ENCODE assay signal across 8 cellular contexts in genomic region chr20:59042151-59042795, GRCh38. TPM values are rescaled to one million over a fixed set of nuclear protein-coding genes. Genes with fewer than 3 reads are reported as not detected.
DNase-seq lines count a peak whose midpoint lies in the region; ATAC-seq and TF ChIP-seq lines count a peak whose summit lies in the region.

PRELID3B (minus strand) TSS chr20:59042786; CDS start chr20:59042730, 56 bp downstream.

- peak within 1 kb of the TSS; percentile 67 for H3K4me3 ChIP-seq in CD8-positive, alpha-beta T cell (ENCODE audit: low read depth, low read length)
- H3K4me3 ChIP-seq in mucosa of descending colon (peak within 1 kb of the TSS; percentile 58), aorta (ENCODE audit: low read length in 2 of 2) (peak within 1 kb of the TSS; percentile 51 to 88)

- peak; percentile 13 for ATAC-seq in CD8-positive, alpha-beta T cell
- peak; percentile 34 for ATAC-seq in GM18909 (IDR thresholded peaks at IDR 0.05; ENCODE audit: poor library complexity, unreplicated experiment)
- ATAC-seq in HG03103 (IDR thresholded peaks at IDR 0.05; ENCODE audit: low read depth, unreplicated experiment): peak; percentile 31
- peak; percentile 68 for ATAC-seq in SK-N-SH treated with all-trans-retinoic acid at 6 μM for 48 hours
- peak; percentile 55 for ATAC-seq in mucosa of descending colon
- peak; percentile 56 for ATAC-seq in aorta (ENCODE audit: low FRiP score)

- H3K27me3 ChIP-seq in CD8-positive, alpha-beta T cell (ENCODE audit: insufficient read depth, low read length): no peaks in the 10 kb centered on the region
- H3K27me3 ChIP-seq in aorta (ENCODE audit: control insufficient read depth in 1 of 2, insufficient read depth in 2 of 2, low read length in 1 of 2): no peaks in the 10 kb centered on the region

- CTCF ChIA-PET in CD8-positive, alpha-beta T cell (lab: Charles Lee): interaction anchor here (1.4 to 2.1 kb wide), 3 partner anchors 165 to 453 kb away, joined by 3 to 8 read pairs (median 5); no protein-coding TSS in a partner anchor

- WGBS in aorta, 2 donors: 6 to 7% methylated on average over 46 to 50 of the region's 50 CpGs

- peak in 2 of 7 experiments; percentile 7 to 10 for DNase-seq in CD8-positive, alpha-beta T cell
- DNase-seq in mucosa of descending colon (peak in 2 of 3 donors; percentile 65 to 76), aorta (no peak), NCI-H1092 (lab: John Stamatoyannopoulos, UW) (no peak)

- in situ Hi-C loops in endometrial microvascular endothelial cells (cut with HindIII; ENCODE audit: inconsistent ontology term, low pct_unique_long_range_greater_than_20kb, low sequenced_read_pairs): no loop called here

- H3K27ac Mint-ChIP-seq in CD8-positive, alpha-beta T cell: peak within 1 kb of the TSS; percentile 93

- H3K27me3 Mint-ChIP-seq in CD8-positive, alpha-beta T cell (ENCODE audit: low read depth): no peaks in the 10 kb centered on the region

- POLR2A ChIA-PET in CD8-positive, alpha-beta T cell (lab: Charles Lee): interaction anchor here (1.0 to 4.5 kb wide), 5 partner anchors 10 to 151 kb away, joined by 3 to 46 read pairs (median 4); partner anchors contain the start of genes ATP5F1E and ZNF831

- H3K36me3 ChIP-seq in CD8-positive, alpha-beta T cell (ENCODE audit: insufficient read depth, low read length): peaks cover 9% of the 10 kb centered on the region
- H3K36me3 ChIP-seq in mucosa of descending colon (ENCODE audit: low read depth): no peaks in the 10 kb centered on the region
- H3K36me3 ChIP-seq in aorta (ENCODE audit: control insufficient read depth in 1 of 2, insufficient read depth in 2 of 2, low read length in 1 of 2): peaks cover 0 to 1% of the 10 kb centered on the region in 2 donors

- intact Hi-C loops in CD8-positive, alpha-beta T cell (cut with DNase I, micrococcal nuclease): loop anchor here (1.0 to 10.0 kb wide), 9 partner anchors 10 to 807 kb away; partner anchors contain the start of genes ATP5F1E (in 2 of the 2), NELFCD (in 2 of the 2) and CTSZ (in 1 of the 2)
- intact Hi-C loops in mucosa of descending colon (cut with DNase I, micrococcal nuclease) (no loop called here), aorta (cut with DNase I) (loop anchor here (5.0 kb wide), 2 partner anchors 60 to 150 kb away; partner anchors contain the start of gene NELFCD (in 1 of the 2))

- peak within 1 kb of the TSS; percentile 90 for H3K4me3 Mint-ChIP-seq in CD8-positive, alpha-beta T cell

- no peaks in the 10 kb centered on the region for H3K9me3 Mint-ChIP-seq in CD8-positive, alpha-beta T cell

- TF ChIP-seq CTCF in CD8-positive, alpha-beta T cell (IDR thresholded peaks at IDR 0.05): no peak
- TF ChIP-seq CTCF in mucosa of descending colon (IDR thresholded peaks at IDR 0.05): no peak

- peaks cover 48% of the 10 kb centered on the region for H3K4me1 ChIP-seq in CD8-positive, alpha-beta T cell (ENCODE audit: insufficient read depth, low read length)
- peaks cover 30% of the 10 kb centered on the region for H3K4me1 ChIP-seq in mucosa of descending colon (ENCODE audit: low read depth)
- H3K4me1 ChIP-seq in aorta (ENCODE audit: control insufficient read depth in 1 of 2, insufficient read depth in 2 of 2, low read length in 2 of 2): no peaks in the 10 kb centered on the region

- peak within 1 kb of the TSS; percentile 74 for H3K27ac ChIP-seq in CD8-positive, alpha-beta T cell (ENCODE audit: low read depth, low read length)
- H3K27ac ChIP-seq in aorta (ENCODE audit: low read depth in 1 of 2, low read length in 2 of 2): peak within 1 kb of the TSS in 1 of 2 donors; percentile 48

- H3K4me1 Mint-ChIP-seq in CD8-positive, alpha-beta T cell (ENCODE audit: low read depth): peaks cover 56% of the 10 kb centered on the region

- no peaks in the 10 kb centered on the region for H3K9me3 ChIP-seq in CD8-positive, alpha-beta T cell (ENCODE audit: low read length)
- H3K9me3 ChIP-seq in mucosa of descending colon (no peaks in the 10 kb centered on the region), aorta (ENCODE audit: control insufficient read depth, low read length) (no peaks in the 10 kb centered on the region)

- H3K36me3 Mint-ChIP-seq in CD8-positive, alpha-beta T cell: peaks cover 28% of the 10 kb centered on the region

TF ChIP-seq in SK-N-SH treated with all-trans-retinoic acid at 6 μM for 48 hours, 23 proteins besides CTCF, POLR2A, EP300 and RAD21:
- TF ChIP-seq RARB (CRISPR knock-in tag; IDR thresholded peaks at IDR 0.05) (no peak), ZFP3 (CRISPR knock-in tag; IDR thresholded peaks at IDR 0.05) (peak; percentile 33; the same call in 1 of the 2 replicates), SNAI2 (CRISPR knock-in tag; IDR thresholded peaks at IDR 0.05) (no peak)

RNA-seq across cellular contexts. Expression of gene PRELID3B, which starts in this region (rescaled TPM):
- 10 to 100 TPM; 73.4 to 75.5 TPM for total RNA-seq in CD8-positive, alpha-beta T cell
- total RNA-seq in endometrial microvascular endothelial cells (ENCODE audit: inconsistent ontology term) (46.2 TPM), mucosa of descending colon (100 to 1,000 TPM in 2 of 3 donors, 10 to 100 TPM in 1; 82.3 to 142 (median 121) TPM), aorta (10 to 100 TPM; 24.0 to 33.1 TPM)
- 10 to 100 TPM; 19.5 to 44.2 TPM for polyA plus RNA-seq in aorta

Comparison
In these comparisons a context has a peak if more than half of its experiments do, and no peak if none do; other contexts are left out.
1. ATAC-seq: peak in every context shown above with its lines; median percentile 68 in SK-N-SH treated with all-trans-retinoic acid at 6 μM for 48 hours; 56 in aorta; 55 in mucosa of descending colon; 34 in GM18909; 31 in HG03103; 13 in CD8-positive, alpha-beta T cell.
2. DNase-seq: peak in mucosa of descending colon (2 of 3); none in aorta (0 of 2) and NCI-H1092 (single experiment).
3. intact Hi-C loops: an anchor here in CD8-positive, alpha-beta T cell (1.0 to 10.0 kb wide) and aorta (5.0 kb wide); none called in mucosa of descending colon.
4. Peak in every context shown above with its lines, with median percentiles within 50 percentile points of each other: H3K4me3 ChIP-seq.